ENCODE assay signal across 19 cellular contexts in the genomic region with DNA sequence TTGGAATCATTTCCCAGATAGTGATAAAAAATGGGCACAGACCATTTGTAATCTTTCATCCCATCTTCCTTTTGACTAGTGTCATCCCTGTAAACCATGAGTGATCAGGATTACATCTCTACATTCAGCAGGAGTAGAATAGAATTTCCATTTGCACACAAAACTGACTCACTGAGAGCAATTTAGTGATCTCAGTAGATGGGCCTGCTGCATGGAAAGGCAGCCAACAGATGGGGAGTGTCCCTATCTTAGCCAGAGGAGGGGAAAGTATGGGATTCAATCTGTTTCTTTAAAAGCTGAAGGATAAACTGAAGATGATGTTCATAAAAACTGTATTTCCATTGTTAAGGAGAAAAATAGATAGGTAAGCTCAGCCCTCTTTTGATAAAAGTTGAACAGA.
DNase-seq lines count a peak whose midpoint lies in the region; ATAC-seq and TF ChIP-seq lines count a peak whose summit lies in the region.
"Had no signal": no experiment of that assay in that cellular context is flagged by ENCODE, and none has a peak within 500 bp of the region (broad histone marks: within the 10 kb centered on the region; RNA-seq: fewer than 3 reads in every experiment).

No MANE protein-coding gene starts in this region.

- H2BK15ac ChIP-seq in IMR-90 (ENCODE audit: low read depth, low read length), result no peak overlapping the region

- TF ChIP-seq CTCF in IMR-90 (conservative IDR thresholded peaks at IDR 0.05; ENCODE audit: low read depth, low read length) (no peak), gastroesophageal sphincter (IDR thresholded peaks at IDR 0.05) (no peak), nephron progenitor cell (IDR thresholded peaks at IDR 0.05) (no peak)

- no peak for TF ChIP-seq EP300 in gastroesophageal sphincter (IDR thresholded peaks at IDR 0.05)

- peaks cover 15% of the 10 kb centered on the region for H3K4me1 Mint-ChIP-seq in nephron progenitor cell
- no peaks in the 10 kb centered on the region for H3K4me1 Mint-ChIP-seq in activated T-cell treated with anti-CD3 and anti-CD28 coated beads, Interleukin-2, amount 50 U/mL, for 24 hours (ENCODE audit: low read depth)
- H3K4me1 Mint-ChIP-seq: CD4-positive, alpha-beta memory T cell; IgD-negative memory B cell had no signal

- H3K9me1 ChIP-seq in IMR-90 (ENCODE audit: insufficient read depth, low read length), result peaks cover 5% of the 10 kb centered on the region

- POLR2A ChIA-PET in IMR-90 (lab: Charles Lee; ENCODE audit: unreplicated experiment), result no interaction called here

- H3K18ac ChIP-seq in IMR-90 (ENCODE audit: low read depth, low read length), result no peak overlapping the region

- no peak overlapping the region for H3K4ac ChIP-seq in IMR-90 (ENCODE audit: low read depth, low read length)

- peaks cover 7% of the 10 kb centered on the region for H3K36me3 Mint-ChIP-seq in nephron progenitor cell (ENCODE audit: low read depth)
- no peaks in the 10 kb centered on the region for H3K36me3 Mint-ChIP-seq in activated T-cell treated with anti-CD3 and anti-CD28 coated beads, Interleukin-2, amount 50 U/mL, for 24 hours (ENCODE audit: low read depth)
- H3K36me3 Mint-ChIP-seq: CD4-positive, alpha-beta memory T cell; IgD-negative memory B cell had no signal

- no peak overlapping the region for H3K27ac Mint-ChIP-seq in nephron progenitor cell
- H3K27ac Mint-ChIP-seq in activated T-cell treated with anti-CD3 and anti-CD28 coated beads, Interleukin-2, amount 50 U/mL, for 24 hours, result no peak overlapping the region
- H3K27ac Mint-ChIP-seq: CD4-positive, alpha-beta memory T cell; IgD-negative memory B cell had no signal

- in situ Hi-C loops in IMR-90 (cut with MboI; ENCODE audit: low sequenced_read_pairs), result no loop called here

- BruUV-seq in IMR-90 (replicated peaks; lab: Mats Ljungman, UMichigan), result no TSS peak

- no peak overlapping the region for H2AFZ ChIP-seq in IMR-90 (replicated peaks; ENCODE audit: low read length, poor library complexity)

- TF ChIP-seq POLR2A in IMR-90 (IDR thresholded peaks at IDR 0.05; ENCODE audit: low read depth, low read length) (no peak), gastroesophageal sphincter (IDR thresholded peaks at IDR 0.05) (no peak)

- peaks cover 33% of the 10 kb centered on the region for H3K27me3 ChIP-seq in IMR-90 (ENCODE audit: control insufficient read depth, insufficient read depth, low read length)
- no peaks in the 10 kb centered on the region for H3K27me3 ChIP-seq in gastroesophageal sphincter
- H3K27me3 ChIP-seq: BLaER1 treated with 17β-estradiol and CSF1 and Interleukin-3, amounts not matched to agents 10 nM and 100 nM; Peyer's patch; SJSA1 had no signal

- H2BK5ac ChIP-seq in IMR-90 (ENCODE audit: low read depth, low read length, poor library complexity, severe bottlenecking), result no peak overlapping the region

- H2AK5ac ChIP-seq in IMR-90 (ENCODE audit: low read depth, low read length), result no peak overlapping the region

- ATAC-seq in left ventricle myocardium superior (peak; percentile 57), left cardiac atrium (no peak), IMR-90 (ENCODE audit: low read depth) (peak; percentile 62), gastroesophageal sphincter (peak; percentile 37)
- ATAC-seq: HCT116 had no signal

- H2BK120ac ChIP-seq in IMR-90 (ENCODE audit: low read depth, low read length), result no peak overlapping the region

- no peak overlapping the region for H3K27ac ChIP-seq in IMR-90 (ENCODE audit: insufficient read depth, low read length)
- no peak overlapping the region for H3K27ac ChIP-seq in gastroesophageal sphincter
- H3K27ac ChIP-seq: BLaER1 treated with 17β-estradiol and CSF1 and Interleukin-3, amounts not matched to agents 10 nM and 100 nM; Peyer's patch; SJSA1 had no signal

- H3K4me3 Mint-ChIP-seq in nephron progenitor cell, result no peak overlapping the region
- H3K4me3 Mint-ChIP-seq in activated T-cell treated with anti-CD3 and anti-CD28 coated beads, Interleukin-2, amount 50 U/mL, for 24 hours, result no peak overlapping the region
- H3K4me3 Mint-ChIP-seq: CD4-positive, alpha-beta memory T cell; IgD-negative memory B cell had no signal

- dilution Hi-C loops in IMR-90 (cut with HindIII; ENCODE audit: low sequenced_read_pairs, unreplicated experiment), result no loop called here

- intact Hi-C loops in left ventricle myocardium superior (cut with micrococcal nuclease) (no loop called here), left cardiac atrium (cut with DNase I) (no loop called here), IMR-90 (cut with micrococcal nuclease) (no loop called here)

- no peak overlapping the region for H3K9ac ChIP-seq in IMR-90 (ENCODE audit: low read depth, low read length)
- H3K9ac ChIP-seq: BLaER1 treated with 17β-estradiol and CSF1 and Interleukin-3, amounts not matched to agents 10 nM and 100 nM had no signal

- no peak overlapping the region for H3K56ac ChIP-seq in IMR-90 (ENCODE audit: extremely low read depth, insufficient read depth, low read length)

- no peak overlapping the region for H3K4me2 ChIP-seq in IMR-90 (ENCODE audit: low read depth, low read length)
- H3K4me2 ChIP-seq: BLaER1 treated with 17β-estradiol and CSF1 and Interleukin-3, amounts not matched to agents 10 nM and 100 nM had no signal

- peak; percentile 30 for DNase-seq in left ventricle myocardium superior
- DNase-seq in left cardiac atrium, result no peak
- DNase-seq in IMR-90, result peak; percentile 44
- no peak for DNase-seq in nephron progenitor cell
- no peak for DNase-seq in activated T-cell treated with anti-CD3 and anti-CD28 coated beads, Interleukin-2, amount 50 U/mL, for 24 hours
- DNase-seq in stimulated activated CD4-positive, alpha-beta T cell treated with anti-CD3 and anti-CD28 coated beads, Interleukin-4, amount 100 ng/mL, for 24 hours, result no peak
- DNase-seq: Caco-2; CD4-positive, alpha-beta memory T cell; DND-41; MV-4-11; NCI-H1694 treated with DMSO at 0.1 percent for 48 hours; NCI-H446; NCI-H526; Peyer's patch had no signal

- H3K4me3 ChIP-seq in IMR-90 (ENCODE audit: insufficient read depth, low read depth, low read length) (no peak overlapping the region), gastroesophageal sphincter (no peak overlapping the region)
- H3K4me3 ChIP-seq: BLaER1 treated with 17β-estradiol and CSF1 and Interleukin-3, amounts not matched to agents 10 nM and 100 nM; Peyer's patch; SJSA1 had no signal

- no peaks in the 10 kb centered on the region for H4K20me1 ChIP-seq in IMR-90 (ENCODE audit: insufficient read depth, low read length)
- H4K20me1 ChIP-seq: BLaER1 treated with 17β-estradiol and CSF1 and Interleukin-3, amounts not matched to agents 10 nM and 100 nM had no signal

- H3K4me1 ChIP-seq in IMR-90 (ENCODE audit: control insufficient read depth, insufficient read depth, low read length) (no peaks in the 10 kb centered on the region), gastroesophageal sphincter (no peaks in the 10 kb centered on the region)
- H3K4me1 ChIP-seq: BLaER1 treated with 17β-estradiol and CSF1 and Interleukin-3, amounts not matched to agents 10 nM and 100 nM; Caco-2; Peyer's patch; SJSA1 had no signal

- H3K79me1 ChIP-seq in IMR-90 (ENCODE audit: low read depth in 1 of 2, low read length in 2 of 2), result no peaks in the 10 kb centered on the region

- H4K8ac ChIP-seq in IMR-90 (ENCODE audit: low read depth in 2 of 2, low read length in 2 of 2), result no peak overlapping the region

- H4K5ac ChIP-seq in IMR-90 (ENCODE audit: low read depth, low read length), result no peak overlapping the region

- H3K9me3 Mint-ChIP-seq in nephron progenitor cell, result peaks cover 23% of the 10 kb centered on the region
- no peaks in the 10 kb centered on the region for H3K9me3 Mint-ChIP-seq in activated T-cell treated with anti-CD3 and anti-CD28 coated beads, Interleukin-2, amount 50 U/mL, for 24 hours

- H3K36me3 ChIP-seq in IMR-90 (ENCODE audit: control insufficient read depth, insufficient read depth, low read length) (no peaks in the 10 kb centered on the region), gastroesophageal sphincter (no peaks in the 10 kb centered on the region)
- H3K36me3 ChIP-seq: BLaER1 treated with 17β-estradiol and CSF1 and Interleukin-3, amounts not matched to agents 10 nM and 100 nM; Peyer's patch; SJSA1 had no signal

- no peak overlapping the region for H3K14ac ChIP-seq in IMR-90 (replicated peaks; ENCODE audit: low read depth, low read length)

- TF ChIP-seq RAD21 in IMR-90 (IDR thresholded peaks at IDR 0.05; ENCODE audit: low read length), result no peak

- no peak overlapping the region for H3K23ac ChIP-seq in IMR-90 (ENCODE audit: low read depth, low read length)

- H2BK20ac ChIP-seq in IMR-90 (ENCODE audit: low read depth, low read length), result no peak overlapping the region

- CTCF ChIA-PET in IMR-90 (lab: Yijun Ruan, JAX), result no interaction called here

- no peak overlapping the region for H2AK9ac ChIP-seq in IMR-90 (replicated peaks; ENCODE audit: low read depth, low read length, poor library complexity)

- H4K91ac ChIP-seq in IMR-90 (ENCODE audit: insufficient read depth, low read depth, low read length), result no peak overlapping the region

- no peaks in the 10 kb centered on the region for H3K9me3 ChIP-seq in IMR-90 (ENCODE audit: control insufficient read depth, insufficient read depth, low read length)
- H3K9me3 ChIP-seq in gastroesophageal sphincter, result peaks cover 0 to 7% (median 0%) of the 10 kb centered on the region in 3 donors
- H3K9me3 ChIP-seq: BLaER1 treated with 17β-estradiol and CSF1 and Interleukin-3, amounts not matched to agents 10 nM and 100 nM; Caco-2; Peyer's patch; SJSA1 had no signal

- peaks cover 4% of the 10 kb centered on the region for H3K27me3 Mint-ChIP-seq in nephron progenitor cell (ENCODE audit: low read depth, poor library complexity)
- H3K27me3 Mint-ChIP-seq in activated T-cell treated with anti-CD3 and anti-CD28 coated beads, Interleukin-2, amount 50 U/mL, for 24 hours, result no peaks in the 10 kb centered on the region
- H3K27me3 Mint-ChIP-seq: CD4-positive, alpha-beta memory T cell had no signal

TF ChIP-seq in IMR-90, 13 proteins besides CTCF, POLR2A, EP300 and RAD21 (continues in another document):
- TF ChIP-seq, protein P1, sequence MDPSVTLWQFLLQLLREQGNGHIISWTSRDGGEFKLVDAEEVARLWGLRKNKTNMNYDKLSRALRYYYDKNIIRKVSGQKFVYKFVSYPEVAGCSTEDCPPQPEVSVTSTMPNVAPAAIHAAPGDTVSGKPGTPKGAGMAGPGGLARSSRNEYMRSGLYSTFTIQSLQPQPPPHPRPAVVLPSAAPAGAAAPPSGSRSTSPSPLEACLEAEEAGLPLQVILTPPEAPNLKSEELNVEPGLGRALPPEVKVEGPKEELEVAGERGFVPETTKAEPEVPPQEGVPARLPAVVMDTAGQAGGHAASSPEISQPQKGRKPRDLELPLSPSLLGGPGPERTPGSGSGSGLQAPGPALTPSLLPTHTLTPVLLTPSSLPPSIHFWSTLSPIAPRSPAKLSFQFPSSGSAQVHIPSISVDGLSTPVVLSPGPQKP (IDR thresholded peaks at IDR 0.05; ENCODE audit: borderline replicate concordance, low read depth, low read length), result no peak
- no peak for TF ChIP-seq NFE2L2 (IDR thresholded peaks at IDR 0.05; ENCODE audit: low read depth, low read length)

Comparison
In these comparisons a context has a peak if more than half of its experiments do, and no peak if none do; other contexts are left out.
1. ATAC-seq: peak in left ventricle myocardium superior (single experiment), IMR-90 (single experiment) and gastroesophageal sphincter (single experiment); none in left cardiac atrium (0 of 2).
2. DNase-seq: peak in left ventricle myocardium superior (single experiment) and IMR-90 (single experiment); none in left cardiac atrium (single experiment), nephron progenitor cell (single experiment), activated T-cell treated with anti-CD3 and anti-CD28 coated beads, Interleukin-2, amount 50 U/mL, for 24 hours (single experiment) and stimulated activated CD4-positive, alpha-beta T cell treated with anti-CD3 and anti-CD28 coated beads, Interleukin-4, amount 100 ng/mL, for 24 hours (single experiment).